ENCODE assay signal across 25 cellular contexts in the genomic region with DNA sequence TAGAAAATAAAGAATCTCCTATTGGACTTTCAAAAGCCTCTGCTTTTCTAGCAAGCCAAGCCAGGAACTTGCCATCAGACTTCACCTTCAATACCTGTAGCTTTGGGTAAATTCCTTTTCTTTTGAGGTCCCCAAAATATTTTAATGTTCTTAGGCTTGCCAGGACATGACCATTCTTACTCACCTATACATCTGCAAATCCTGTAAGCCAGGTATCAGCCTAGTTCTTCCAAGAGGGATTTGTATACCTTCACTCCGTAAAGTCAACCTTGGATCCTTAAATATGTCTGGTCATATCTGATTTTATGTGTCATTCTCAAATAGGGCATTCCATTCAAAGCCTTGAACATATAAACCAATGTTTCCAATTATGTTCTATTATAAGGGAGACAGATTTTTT.
DNase-seq lines count a peak whose midpoint lies in the region; ATAC-seq, FAIRE-seq and TF ChIP-seq lines count a peak whose summit lies in the region.
"Had no signal": no experiment of that assay in that cellular context is flagged by ENCODE, and none has a peak within 500 bp of the region (broad histone marks: within the 10 kb centered on the region; RNA-seq: fewer than 3 reads in every experiment).

No MANE protein-coding gene starts in this region.

- no peaks in the 10 kb centered on the region for H3K79me2 ChIP-seq in GM23248 (ENCODE audit: insufficient read depth)

- peaks cover 39% of the 10 kb centered on the region for H3F3A ChIP-seq in GM23248 (ENCODE audit: insufficient read depth)

- no peaks in the 10 kb centered on the region for H3K27me3 ChIP-seq in RWPE2 (ENCODE audit: insufficient read depth, poor library complexity, severe bottlenecking)
- no peaks in the 10 kb centered on the region for H3K27me3 ChIP-seq in bronchial epithelial cell (ENCODE audit: control insufficient read depth, insufficient read depth, low read length)
- H3K27me3 ChIP-seq in foreskin keratinocyte: no peaks in the 10 kb centered on the region
- H3K27me3 ChIP-seq in GM23248 (replicated peaks; ENCODE audit: insufficient read depth): no peaks in the 10 kb centered on the region
- H3K27me3 ChIP-seq: BE2C; BLaER1 treated with 17β-estradiol and CSF1 and Interleukin-3, amounts not matched to agents 10 nM and 100 nM had no signal

- H3K4me1 ChIP-seq in RWPE2 (ENCODE audit: insufficient read depth, poor library complexity, severe bottlenecking) (peaks cover 37% of the 10 kb centered on the region), foreskin keratinocyte (peaks cover 28% of the 10 kb centered on the region), GM23248 (ENCODE audit: insufficient read depth) (peaks cover 40% of the 10 kb centered on the region)
- H3K4me1 ChIP-seq: A549; BE2C; BLaER1 treated with 17β-estradiol and CSF1 and Interleukin-3, amounts not matched to agents 10 nM and 100 nM; HAP-1 had no signal

- H3K9me2 ChIP-seq in GM23248 (ENCODE audit: insufficient read depth): no peaks in the 10 kb centered on the region

- H3K4me2 ChIP-seq in GM23248 (ENCODE audit: unreplicated experiment): no peak overlapping the region
- H3K4me2 ChIP-seq: A549; BLaER1 treated with 17β-estradiol and CSF1 and Interleukin-3, amounts not matched to agents 10 nM and 100 nM had no signal

- ATAC-seq in RWPE2 (ENCODE audit: low read depth): 0 out of 3 replicates have a peak, but pooled peaks have one; percentile 21
- ATAC-seq in foreskin keratinocyte: peak; percentile 59
- ATAC-seq in activated CD4-positive, alpha-beta T cell treated with anti-CD3 and anti-CD28 coated beads for 36 hours: no peak
- ATAC-seq: A549, GM12878 had no signal

- intact Hi-C loops in activated CD4-positive, alpha-beta T cell treated with anti-CD3 and anti-CD28 coated beads for 36 hours (cut with DNase I, micrococcal nuclease): no loop called here

- H3K4me3 ChIP-seq in RWPE2 (ENCODE audit: severe bottlenecking): no peak overlapping the region
- no peak overlapping the region for H3K4me3 ChIP-seq in bronchial epithelial cell (ENCODE audit: low read depth, low read length)
- H3K4me3 ChIP-seq in GM23248: no peak overlapping the region
- H3K4me3 ChIP-seq: A549; BLaER1 treated with 17β-estradiol and CSF1 and Interleukin-3, amounts not matched to agents 10 nM and 100 nM; GM12878; HAP-1 had no signal

- no peak overlapping the region for H3K27ac Mint-ChIP-seq in activated CD4-positive, alpha-beta T cell treated with anti-CD3 and anti-CD28 coated beads for 36 hours
- H3K27ac Mint-ChIP-seq: CD4-positive, alpha-beta T cell; CD8-positive, alpha-beta memory T cell; HFFc6 had no signal

- POLR2A ChIA-PET in activated CD4-positive, alpha-beta T cell treated with anti-CD3 and anti-CD28 coated beads for 36 hours (lab: Charles Lee): no interaction called here

- H3K9me3 ChIP-seq in RWPE2 (ENCODE audit: severe bottlenecking) (no peaks in the 10 kb centered on the region), GM23248 (ENCODE audit: low read depth) (no peaks in the 10 kb centered on the region)
- H3K9me3 ChIP-seq: A549; BE2C; BLaER1 treated with 17β-estradiol and CSF1 and Interleukin-3, amounts not matched to agents 10 nM and 100 nM; HAP-1 had no signal

- no peak for TF ChIP-seq CTCF in RWPE2 (IDR thresholded peaks at IDR 0.05; ENCODE audit: poor library complexity, severe bottlenecking)
- no peak for TF ChIP-seq CTCF in bronchial epithelial cell (IDR thresholded peaks at IDR 0.05; ENCODE audit: insufficient read depth, low read length, severe bottlenecking)
- TF ChIP-seq CTCF in foreskin keratinocyte (conservative IDR thresholded peaks at IDR 0.05): no peak

- H3K27ac ChIP-seq in RWPE2 (ENCODE audit: poor library complexity, severe bottlenecking): peak overlapping the region; percentile 91
- H3K27ac ChIP-seq in foreskin keratinocyte: peak overlapping the region; percentile 28
- no peak overlapping the region for H3K27ac ChIP-seq in GM23248
- H3K27ac ChIP-seq: A549; BLaER1 treated with 17β-estradiol and CSF1 and Interleukin-3, amounts not matched to agents 10 nM and 100 nM had no signal

- no peak overlapping the region for H2AFZ ChIP-seq in GM23248

- no peaks in the 10 kb centered on the region for H3K4me1 Mint-ChIP-seq in activated CD4-positive, alpha-beta T cell treated with anti-CD3 and anti-CD28 coated beads for 36 hours
- H3K4me1 Mint-ChIP-seq: CD8-positive, alpha-beta memory T cell had no signal

- no peaks in the 10 kb centered on the region for H3K36me3 Mint-ChIP-seq in activated CD4-positive, alpha-beta T cell treated with anti-CD3 and anti-CD28 coated beads for 36 hours (ENCODE audit: low read depth)
- H3K36me3 Mint-ChIP-seq: CD14-positive monocyte; CD8-positive, alpha-beta memory T cell had no signal

- peaks cover 3% of the 10 kb centered on the region for H3K27me3 Mint-ChIP-seq in activated CD4-positive, alpha-beta T cell treated with anti-CD3 and anti-CD28 coated beads for 36 hours

- WGBS in GM23248 (ENCODE audit: low coverage in 1 of 2, low lambda C conversion rate in 2 of 2, missing lambda C conversion rate in 2 of 2), 2 experiments: 95 to 100% methylated on average over 1 of the region's 1 CpG

- H3K9ac ChIP-seq in GM23248: no peak overlapping the region
- H3K9ac ChIP-seq: BLaER1 treated with 17β-estradiol and CSF1 and Interleukin-3, amounts not matched to agents 10 nM and 100 nM had no signal

- FAIRE-seq in bronchial epithelial cell (lab: Jason Lieb, UNC): no peak
- FAIRE-seq: A549, D721Med, GM12878, H54 had no signal

- no peaks in the 10 kb centered on the region for H4K20me1 ChIP-seq in GM23248 (ENCODE audit: insufficient read depth)
- H4K20me1 ChIP-seq: BLaER1 treated with 17β-estradiol and CSF1 and Interleukin-3, amounts not matched to agents 10 nM and 100 nM had no signal

- H3K36me3 ChIP-seq in RWPE2 (ENCODE audit: low read depth): no peaks in the 10 kb centered on the region
- no peaks in the 10 kb centered on the region for H3K36me3 ChIP-seq in bronchial epithelial cell (ENCODE audit: control insufficient read depth, insufficient read depth, low read length)
- H3K36me3 ChIP-seq in GM23248 (ENCODE audit: low read depth): no peaks in the 10 kb centered on the region
- H3K36me3 ChIP-seq: BE2C; BLaER1 treated with 17β-estradiol and CSF1 and Interleukin-3, amounts not matched to agents 10 nM and 100 nM; HAP-1 had no signal

- in situ Hi-C loops in GM23248 (cut with MboI): no loop called here

- no peak overlapping the region for H3K4me3 Mint-ChIP-seq in activated CD4-positive, alpha-beta T cell treated with anti-CD3 and anti-CD28 coated beads for 36 hours
- H3K4me3 Mint-ChIP-seq: CD14-positive monocyte; CD4-positive, alpha-beta T cell; CD8-positive, alpha-beta memory T cell; HFFc6 had no signal

- H3K9me3 Mint-ChIP-seq in activated CD4-positive, alpha-beta T cell treated with anti-CD3 and anti-CD28 coated beads for 36 hours (ENCODE audit: low read depth): no peaks in the 10 kb centered on the region
- H3K9me3 Mint-ChIP-seq: CD8-positive, alpha-beta memory T cell; HFFc6 had no signal

- CTCF ChIA-PET in activated CD4-positive, alpha-beta T cell treated with anti-CD3 and anti-CD28 coated beads for 36 hours (lab: Charles Lee): no interaction called here

- DNase-seq in RWPE2 (ENCODE audit: low spot score) (no peak), bronchial epithelial cell (ENCODE audit: low read depth) (peak; percentile 65), foreskin keratinocyte (peak in 1 of 2 donors; percentile 64), GM23248 (no peak), middle frontal gyrus (ENCODE audit: extremely low spot score, low spot score) (no peak)
- no peak for DNase-seq in activated CD4-positive, alpha-beta T cell treated with anti-CD3 and anti-CD28 coated beads for 36 hours
- DNase-seq: 8988T; ACHN; AML-193; BE2C; CD4-positive, alpha-beta T cell; CD8-positive, alpha-beta memory T cell; DMS 273 treated with DMSO at 0.1 percent for 48 hours; DMS79; EL; GDM1; GOT3; HFFc6 had no signal
